Comparison of ENCODE assay signal across 8 cellular contexts in the genomic region with DNA sequence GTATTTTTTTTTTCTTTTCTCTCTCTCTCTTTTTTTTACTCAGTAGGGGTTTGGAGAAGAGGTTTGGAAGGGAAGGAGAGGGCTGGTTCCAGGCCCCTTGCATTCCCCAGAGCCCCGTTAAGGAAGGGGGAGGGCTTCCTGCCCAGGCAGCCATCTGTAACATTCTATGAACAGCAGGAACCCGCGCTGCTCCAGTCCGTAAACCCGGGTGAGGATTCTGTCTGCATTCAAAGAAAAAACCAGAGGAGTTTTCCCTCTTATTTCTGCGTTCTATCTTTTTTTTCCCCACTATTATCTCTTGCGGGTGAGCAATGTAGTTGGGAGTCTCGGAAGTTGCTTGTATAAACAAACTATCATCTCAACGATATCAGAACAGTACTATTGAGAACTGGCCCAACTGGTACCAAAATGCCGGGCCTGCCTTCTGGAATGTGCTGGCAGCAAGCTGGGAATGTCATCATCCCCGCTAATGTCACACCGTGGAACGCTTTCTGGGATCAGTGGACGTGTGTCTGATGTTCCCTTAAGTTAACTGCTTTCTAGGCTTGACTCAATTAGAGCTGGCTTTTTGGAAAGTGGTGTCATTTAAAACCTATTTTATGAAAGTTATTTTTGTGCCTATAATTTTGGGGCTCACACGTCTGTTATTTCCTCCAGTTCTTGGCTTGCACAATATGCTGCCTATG.
DNase-seq lines count a peak whose midpoint lies in the region; ATAC-seq and TF ChIP-seq lines count a peak whose summit lies in the region.
"Had no signal": no experiment of that assay in that cellular context is flagged by ENCODE, and none has a peak within 500 bp of the region (broad histone marks: within the 10 kb centered on the region; RNA-seq: fewer than 3 reads in every experiment).

No MANE protein-coding gene starts in this region.

- peak overlapping the region in 53 of 59 donors; percentile 6 to 66 (median 42) for H3K4me3 ChIP-seq in dorsolateral prefrontal cortex
- no peak overlapping the region for H3K4me3 ChIP-seq in lower leg skin (ENCODE audit: low read depth, poor library complexity, severe bottlenecking)
- H3K4me3 ChIP-seq in transverse colon = peak overlapping the region in 2 of 4 donors; percentile 6 to 33

- H3K9me3 ChIP-seq in transverse colon = no peaks in the 10 kb centered on the region

- no peak for ATAC-seq in HG03280 (IDR thresholded peaks at IDR 0.05; ENCODE audit: unreplicated experiment)

- H3K36me3 ChIP-seq in transverse colon = no peaks in the 10 kb centered on the region

- DNase-seq in HuH-7.5 (ENCODE audit: low spot score) (peak; percentile 8), dorsolateral prefrontal cortex (no peak), lower leg skin (ENCODE audit: low spot score in 2 of 2) (peak; percentile 25 to 89), transverse colon (no peak), NCI-H345 treated with DMSO at 0.1 percent for 48 hours (lab: John Stamatoyannopoulos, UW; ENCODE audit: unreplicated experiment) (no peak)
- DNase-seq in activated CD4-positive, alpha-beta T cell treated with anti-CD3 and anti-CD28 coated beads, Interleukin-2, amount 50 U/mL, for 4 hours = no peak
- DNase-seq: NCI-H1048 had no signal

- WGBS in lower leg skin, 2 donors = 17 to 22% methylated on average over 15 of the region's 15 CpGs
- 39 to 46% methylated on average over 13 to 15 of the region's 15 CpGs for WGBS in transverse colon (ENCODE audit: low coverage in 1 of 2), 2 donors

- in situ Hi-C loops in transverse colon (cut with MboI; ENCODE audit: low pct_ligation_motif_present in 1 of 4, low pct_unique_long_range_greater_than_20kb in 1 of 4, low sequenced_read_pairs in 3 of 4) = no loop called here

- TF ChIP-seq POLR2A in lower leg skin (IDR thresholded peaks at IDR 0.05) (no peak), transverse colon (IDR thresholded peaks at IDR 0.05) (no peak)

- no peaks in the 10 kb centered on the region for H3K27me3 ChIP-seq in dorsolateral prefrontal cortex
- no peaks in the 10 kb centered on the region for H3K27me3 ChIP-seq in transverse colon

- intact Hi-C loops in dorsolateral prefrontal cortex (cut with DNase I) = no loop called here
- intact Hi-C loops in lower leg skin (cut with DNase I; ENCODE audit: low total_unique reads) = no loop called here
- intact Hi-C loops in transverse colon (cut with DNase I; ENCODE audit: low total_unique reads) = no loop called here

- H3K27ac ChIP-seq in dorsolateral prefrontal cortex (no peak overlapping the region), transverse colon (peak overlapping the region; percentile 25 to 67 (median 56))

- no peak for TF ChIP-seq CTCF in dorsolateral prefrontal cortex (IDR thresholded peaks at IDR 0.05 in 54 of 56, conservative IDR thresholded peaks at IDR 0.05 in 2 of 56; ENCODE audit: low read depth in 1 of 56, partially characterized antibody in 56 of 56)
- no peak for TF ChIP-seq CTCF in lower leg skin (IDR thresholded peaks at IDR 0.05)
- TF ChIP-seq CTCF in transverse colon (IDR thresholded peaks at IDR 0.05) = no peak

- TF ChIP-seq EP300 in transverse colon (IDR thresholded peaks at IDR 0.05; ENCODE audit: low read depth) = no peak

- H3K4me1 ChIP-seq in transverse colon = peaks cover 0 to 4% (median 0%) of the 10 kb centered on the region in 4 donors

Comparison
In these comparisons a context has a peak if more than half of its experiments do, and no peak if none do; other contexts are left out.
1. DNase-seq: peak in HuH-7.5 (single experiment) and lower leg skin (2 of 2); none in dorsolateral prefrontal cortex (0 of 10), transverse colon (single experiment), activated CD4-positive, alpha-beta T cell treated with anti-CD3 and anti-CD28 coated beads, Interleukin-2, amount 50 U/mL, for 4 hours (0 of 2) and NCI-H345 treated with DMSO at 0.1 percent for 48 hours (single experiment).
2. H3K27ac ChIP-seq: peak in transverse colon (4 of 4); none in dorsolateral prefrontal cortex (0 of 59).